Comparison of ENCODE assay signal across 9 cellular contexts in genomic region chr6:53284901-53285300, GRCh38.
DNase-seq lines count a peak whose midpoint lies in the region; ATAC-seq lines count a peak whose summit lies in the region.
"Had no signal": no experiment of that assay in that cellular context is flagged by ENCODE, and none has a peak within 500 bp of the region (broad histone marks: within the 10 kb centered on the region; RNA-seq: fewer than 3 reads in every experiment).

No MANE protein-coding gene starts in this region.

- ATAC-seq in GM18520 (IDR thresholded peaks at IDR 0.05; ENCODE audit: unreplicated experiment) (peak; percentile 51), GM21381 (IDR thresholded peaks at IDR 0.05; ENCODE audit: unreplicated experiment) (peak; percentile 73), HG03097 (IDR thresholded peaks at IDR 0.05; ENCODE audit: low FRiP score, unreplicated experiment) (peak; percentile 71)
- ATAC-seq: left lobe of liver had no signal

- H3K36me3 Mint-ChIP-seq in activated naive CD8-positive, alpha-beta T cell, result peaks cover 22% of the 10 kb centered on the region

- H3K9me3 Mint-ChIP-seq in activated naive CD8-positive, alpha-beta T cell (ENCODE audit: low read depth), result no peaks in the 10 kb centered on the region

- DNase-seq in NCI-H2107 (lab: John Stamatoyannopoulos, UW) (no peak), D341Med (ENCODE audit: low spot score) (no peak)
- DNase-seq in stimulated activated naive CD4-positive, alpha-beta T cell (lab: John Stamatoyannopoulos, UW), result no peak
- DNase-seq: posterior cingulate gyrus had no signal

- H3K4me1 Mint-ChIP-seq in activated naive CD8-positive, alpha-beta T cell (ENCODE audit: low read depth), result peaks cover 35% of the 10 kb centered on the region

- no peaks in the 10 kb centered on the region for H3K27me3 Mint-ChIP-seq in activated naive CD8-positive, alpha-beta T cell

- peak overlapping the region; percentile 8 for H3K27ac Mint-ChIP-seq in activated naive CD8-positive, alpha-beta T cell

- no peak overlapping the region for H3K4me3 Mint-ChIP-seq in activated naive CD8-positive, alpha-beta T cell
